Comparison of ENCODE assay signal across 27 cellular contexts in the genomic region with DNA sequence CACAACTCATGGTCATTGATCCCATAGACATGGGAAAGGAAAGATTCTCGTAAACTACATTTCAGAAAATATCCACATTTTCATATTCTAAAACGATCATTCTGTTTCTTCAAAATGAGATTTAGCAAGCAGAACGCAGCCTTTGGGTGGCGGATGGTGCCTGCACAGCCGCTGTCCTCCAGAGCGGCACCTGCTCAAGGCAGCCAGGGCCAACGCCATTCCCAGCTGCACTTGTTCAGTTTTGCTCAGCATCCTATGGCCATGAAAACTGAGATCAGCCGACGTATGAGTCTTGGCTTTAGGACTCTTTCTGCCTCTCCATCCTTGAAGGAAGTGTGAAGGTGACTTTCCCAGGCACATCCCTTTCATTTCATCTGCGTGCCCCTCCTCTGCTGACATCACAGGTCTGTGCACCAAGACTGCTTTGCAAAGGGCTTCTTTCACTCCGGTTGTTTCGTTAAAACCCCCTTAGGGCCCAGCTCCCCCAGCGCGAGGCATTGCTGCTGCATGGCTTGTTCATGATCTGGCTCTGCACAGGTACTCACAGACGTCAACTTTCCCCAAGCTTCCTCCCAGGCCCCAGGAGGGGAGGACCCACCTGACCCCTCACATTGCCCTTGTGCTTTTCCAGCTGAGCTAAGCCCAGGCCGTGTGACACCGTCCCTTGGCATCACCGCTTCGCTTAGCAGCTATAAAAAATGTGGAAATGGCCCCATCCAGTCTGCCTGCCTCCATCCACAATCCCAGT. TPM values are rescaled to one million over a fixed set of nuclear protein-coding genes. Genes with fewer than 3 reads are reported as not detected.
DNase-seq lines count a peak whose midpoint lies in the region; ATAC-seq, FAIRE-seq and TF ChIP-seq lines count a peak whose summit lies in the region.
"Had no signal": no experiment of that assay in that cellular context is flagged by ENCODE, and none has a peak within 500 bp of the region (broad histone marks: within the 10 kb centered on the region; RNA-seq: fewer than 3 reads in every experiment).

No MANE protein-coding gene starts in this region.

- no peaks in the 10 kb centered on the region for H3K27me3 ChIP-seq in H1 (replicated peaks in 1 of 4; ENCODE audit: control insufficient read depth in 3 of 4, extremely low read depth in 1 of 4, insufficient read depth in 3 of 4, low read length in 3 of 4)
- H3K27me3 ChIP-seq in trophoblast cell (ENCODE audit: insufficient read depth, low read length): no peaks in the 10 kb centered on the region
- H3K27me3 ChIP-seq: BE2C; BLaER1 treated with 17β-estradiol and CSF1 and Interleukin-3, amounts not matched to agents 10 nM and 100 nM had no signal

- no peak overlapping the region for H3K18ac ChIP-seq in H1 (ENCODE audit: extremely low read depth, low read length)
- no peak overlapping the region for H3K18ac ChIP-seq in trophoblast cell (ENCODE audit: low read length)

- 86% methylated on average over 19 of the region's 19 CpGs; no CpG with 5 or more reads in 1 of the 2 experiments for WGBS in H1 (ENCODE audit: extremely low coverage in 1 of 2, insufficient coverage in 1 of 2, insufficient read length in 1 of 2, insufficient replicate concordance in 2 of 2, low coverage in 1 of 2, low lambda C conversion rate in 2 of 2, missing lambda C conversion rate in 1 of 2), 2 experiments
- WGBS in trophoblast cell (ENCODE audit: extremely low coverage, insufficient coverage, insufficient read length): no CpG with 5 or more reads among the region's 19 CpGs

- TF ChIP-seq CTCF in H1 (IDR thresholded peaks at IDR 0.05; ENCODE audit: control extremely low read depth in 1 of 3, insufficient read depth in 1 of 3, low read depth in 1 of 3, low read length in 3 of 3): no peak

- H4K20me1 ChIP-seq in H1 (replicated peaks in 1 of 2; ENCODE audit: control insufficient read depth in 1 of 2, insufficient read depth in 2 of 2, low read length in 2 of 2): peaks cover 0 to 1% of the 10 kb centered on the region in 2 experiments

- H3K4ac ChIP-seq in H1 (replicated peaks; ENCODE audit: insufficient read length, low read depth, low read length): no peak overlapping the region
- no peak overlapping the region for H3K4ac ChIP-seq in trophoblast cell (ENCODE audit: low read depth, low read length)

- CTCF ChIA-PET in activated CD8-positive, alpha-beta memory T cell treated with anti-CD3 and anti-CD28 coated beads, Interleukin-2, amount 10 ng/mL, durations not matched to agents 7 days and 5 days (lab: Charles Lee): no interaction called here
- CTCF ChIA-PET in H1 (lab: Charles Lee; ENCODE audit: partially characterized antibody): interaction anchor here (0.5 to 1.7 kb wide), 3 partner anchors 13 to 851 kb away, joined by 3 read pairs; no protein-coding TSS in a partner anchor

- no peak for ATAC-seq in activated CD8-positive, alpha-beta memory T cell treated with anti-CD3 and anti-CD28 coated beads, Interleukin-2, amount 10 ng/mL, durations not matched to agents 7 days and 5 days
- no peak for ATAC-seq in HG02970 (IDR thresholded peaks at IDR 0.05; ENCODE audit: low FRiP score, unreplicated experiment)
- ATAC-seq: GM12878, GM23338, HCT116 had no signal

- H3K36me3 ChIP-seq in H1 (ENCODE audit: control insufficient read depth in 2 of 4, insufficient read depth in 4 of 4, low read length in 3 of 4) (no peaks in the 10 kb centered on the region), trophoblast cell (ENCODE audit: control insufficient read depth in 1 of 2, insufficient read depth in 2 of 2, low read length in 2 of 2) (no peaks in the 10 kb centered on the region)
- H3K36me3 ChIP-seq: BE2C had no signal

- no peak overlapping the region for H3K4me2 ChIP-seq in H1 (ENCODE audit: insufficient read depth in 1 of 2, low read depth in 2 of 2, low read length in 2 of 2)
- no peak overlapping the region for H3K4me2 ChIP-seq in trophoblast cell (ENCODE audit: low read length)
- H3K4me2 ChIP-seq: GM23338 had no signal

- H2BK15ac ChIP-seq in H1 (ENCODE audit: low read length): no peak overlapping the region

- H3K27ac Mint-ChIP-seq in activated CD8-positive, alpha-beta memory T cell treated with anti-CD3 and anti-CD28 coated beads, Interleukin-2, amount 10 ng/mL, durations not matched to agents 7 days and 5 days: no peak overlapping the region
- H3K27ac Mint-ChIP-seq: CD4-positive, alpha-beta T cell; CD8-positive, alpha-beta memory T cell; GM23338 had no signal

- H2BK20ac ChIP-seq in H1 (ENCODE audit: low read length): no peak overlapping the region

- no peak overlapping the region for H4K5ac ChIP-seq in H1 (ENCODE audit: insufficient read length, low read depth, low read length)

- TF ChIP-seq RAD21 in H1 (IDR thresholded peaks at IDR 0.05 in 1 of 2, conservative IDR thresholded peaks at IDR 0.05 in 1 of 2; ENCODE audit: low read depth in 2 of 2, low read length in 2 of 2): no peak

- H2BK5ac ChIP-seq in H1 (ENCODE audit: low read depth, low read length): no peak overlapping the region; the same call in 1 of the 2 replicates
- H2BK5ac ChIP-seq in trophoblast cell (ENCODE audit: low read depth, low read length, poor library complexity): no peak overlapping the region

- H4K8ac ChIP-seq in H1 (ENCODE audit: extremely low read depth, insufficient read depth, low read length) (peak overlapping the region; percentile 57; the same call in 1 of the 2 replicates), trophoblast cell (ENCODE audit: low read depth, low read length) (no peak overlapping the region)

- no peak for FAIRE-seq in H1 (lab: Jason Lieb, UNC)
- FAIRE-seq: A204.1, D721Med, GM12878, GM18507, H54 had no signal

- H2BK120ac ChIP-seq in H1 (replicated peaks; ENCODE audit: low read depth, low read length): no peak overlapping the region
- H2BK120ac ChIP-seq in trophoblast cell (ENCODE audit: insufficient read depth, low read length, poor library complexity): no peak overlapping the region

- H2AFZ ChIP-seq in H1 (ENCODE audit: low read length) (no peak overlapping the region), trophoblast cell (ENCODE audit: insufficient read depth, low read length, poor library complexity) (no peak overlapping the region)
- H2AFZ ChIP-seq: GM23338 had no signal

- DNase-seq in activated CD8-positive, alpha-beta memory T cell treated with anti-CD3 and anti-CD28 coated beads, Interleukin-2, amount 10 ng/mL, durations not matched to agents 7 days and 5 days: peak; percentile 22
- no peak for DNase-seq in activated CD8-positive, alpha-beta memory T cell treated with anti-CD3 and anti-CD28 coated beads for 24 hours
- DNase-seq in H1 (ENCODE audit: low read depth in 1 of 2, low spot score in 2 of 2): no peak
- DNase-seq in mesenteric fat pad (ENCODE audit: low spot score): peak; percentile 62
- no peak for DNase-seq in trophoblast cell
- no peak for DNase-seq in HUDEP-2 (lab: John Stamatoyannopoulos, UW; ENCODE audit: unreplicated experiment in 76 of 76)
- DNase-seq in hippocampal formation (lab: John Stamatoyannopoulos, UW): no peak
- DNase-seq: AML-193; BE2C; CD4-positive, alpha-beta T cell; DMS 273 treated with DMSO at 0.1 percent for 48 hours; DMS79; EL; GDM1 had no signal

- POLR2A ChIA-PET in H1 (lab: Charles Lee; ENCODE audit: partially characterized antibody): no interaction called here

- H3K27ac ChIP-seq in H1 (ENCODE audit: low read depth, low read length) (no peak overlapping the region), trophoblast cell (ENCODE audit: low read depth, low read length) (no peak overlapping the region)
- H3K27ac ChIP-seq: 22Rv1 had no signal

- TF ChIP-seq POLR2A in H1 (IDR thresholded peaks at IDR 0.05; ENCODE audit: control extremely low read depth in 1 of 2, low read depth in 2 of 2, low read length in 2 of 2): no peak

- no peaks in the 10 kb centered on the region for H3K79me2 ChIP-seq in H1 (ENCODE audit: control insufficient read depth in 1 of 2, insufficient read depth in 2 of 2, low read length in 2 of 2)
- H3K79me2 ChIP-seq in trophoblast cell (ENCODE audit: control insufficient read depth, insufficient read depth, low read length, poor library complexity): no peaks in the 10 kb centered on the region

- H3K4me1 Mint-ChIP-seq in activated CD8-positive, alpha-beta memory T cell treated with anti-CD3 and anti-CD28 coated beads, Interleukin-2, amount 10 ng/mL, durations not matched to agents 7 days and 5 days: no peaks in the 10 kb centered on the region
- H3K4me1 Mint-ChIP-seq: CD14-positive monocyte; CD8-positive, alpha-beta memory T cell; GM23338 had no signal

- no peaks in the 10 kb centered on the region for H3K23me2 ChIP-seq in H1 (ENCODE audit: low read depth, low read length)

- H3K23ac ChIP-seq in H1 (ENCODE audit: insufficient read length) (no peak overlapping the region), trophoblast cell (ENCODE audit: low read length) (no peak overlapping the region)

- H3K79me1 ChIP-seq in H1 (ENCODE audit: low read depth, low read length): no peaks in the 10 kb centered on the region
- no peaks in the 10 kb centered on the region for H3K79me1 ChIP-seq in trophoblast cell (ENCODE audit: low read length)

- no peak overlapping the region for H3K56ac ChIP-seq in H1 (replicated peaks; ENCODE audit: insufficient read length, low read depth, low read length)

- no peaks in the 10 kb centered on the region for H3K36me3 Mint-ChIP-seq in activated CD8-positive, alpha-beta memory T cell treated with anti-CD3 and anti-CD28 coated beads, Interleukin-2, amount 10 ng/mL, durations not matched to agents 7 days and 5 days
- H3K36me3 Mint-ChIP-seq: CD14-positive monocyte; CD8-positive, alpha-beta memory T cell had no signal

- H4K91ac ChIP-seq in H1 (replicated peaks; ENCODE audit: insufficient read length, low read length): no peak overlapping the region
- no peak overlapping the region for H4K91ac ChIP-seq in trophoblast cell (ENCODE audit: low read depth, low read length)

- H3K9me3 Mint-ChIP-seq in activated CD8-positive, alpha-beta memory T cell treated with anti-CD3 and anti-CD28 coated beads, Interleukin-2, amount 10 ng/mL, durations not matched to agents 7 days and 5 days (ENCODE audit: low read depth): no peaks in the 10 kb centered on the region
- H3K9me3 Mint-ChIP-seq: CD4-positive, alpha-beta T cell had no signal

- no peaks in the 10 kb centered on the region for H3K27me3 Mint-ChIP-seq in activated CD8-positive, alpha-beta memory T cell treated with anti-CD3 and anti-CD28 coated beads, Interleukin-2, amount 10 ng/mL, durations not matched to agents 7 days and 5 days
- H3K27me3 Mint-ChIP-seq: CD4-positive, alpha-beta T cell had no signal

- H2BK12ac ChIP-seq in H1 (ENCODE audit: low read depth, low read length) (no peak overlapping the region), trophoblast cell (ENCODE audit: low read length) (no peak overlapping the region)

- no peak overlapping the region for H3K9ac ChIP-seq in H1 (replicated peaks in 1 of 4; ENCODE audit: extremely low read depth in 1 of 4, low read depth in 3 of 4, low read length in 3 of 4)
- H3K9ac ChIP-seq in trophoblast cell (ENCODE audit: low read length): no peak overlapping the region
- H3K9ac ChIP-seq: BLaER1 treated with 17β-estradiol and CSF1 and Interleukin-3, amounts not matched to agents 10 nM and 100 nM had no signal

- H2AK5ac ChIP-seq in H1 (ENCODE audit: low read depth, low read length): no peak overlapping the region
- no peak overlapping the region for H2AK5ac ChIP-seq in trophoblast cell (ENCODE audit: low read length)

- no peak overlapping the region for H3K4me3 Mint-ChIP-seq in activated CD8-positive, alpha-beta memory T cell treated with anti-CD3 and anti-CD28 coated beads, Interleukin-2, amount 10 ng/mL, durations not matched to agents 7 days and 5 days
- H3K4me3 Mint-ChIP-seq: CD14-positive monocyte; CD4-positive, alpha-beta T cell; CD8-positive, alpha-beta memory T cell; GM23338 had no signal

- H3K4me1 ChIP-seq in H1 (replicated peaks in 1 of 4; ENCODE audit: control insufficient read depth in 3 of 4, insufficient read depth in 4 of 4, low read length in 3 of 4) (no peaks in the 10 kb centered on the region; a peak in 1 of 7 replicates), trophoblast cell (ENCODE audit: control insufficient read depth in 1 of 2, insufficient read depth in 2 of 2, low read length in 2 of 2) (no peaks in the 10 kb centered on the region)
- H3K4me1 ChIP-seq: BE2C had no signal

- no peaks in the 10 kb centered on the region for H3K9me3 ChIP-seq in H1 (ENCODE audit: insufficient read depth in 2 of 2, low read depth in 1 of 2, low read length in 1 of 2)
- peaks cover 2% of the 10 kb centered on the region for H3K9me3 ChIP-seq in trophoblast cell (ENCODE audit: insufficient read depth, low read depth, low read length)
- H3K9me3 ChIP-seq: BE2C had no signal

- no peak overlapping the region for H3K4me3 ChIP-seq in H1 (ENCODE audit: extremely low read depth in 1 of 4, insufficient read depth in 2 of 4, low read depth in 3 of 4, low read length in 4 of 4)
- H3K4me3 ChIP-seq in trophoblast cell (ENCODE audit: low read depth, low read length): peak overlapping the region; percentile 6
- H3K4me3 ChIP-seq: BLaER1 treated with 17β-estradiol and CSF1 and Interleukin-3, amounts not matched to agents 10 nM and 100 nM; GM12878; GM23338 had no signal

- H3K14ac ChIP-seq in H1 (ENCODE audit: insufficient read length) (no peak overlapping the region), trophoblast cell (ENCODE audit: low read length) (no peak overlapping the region)

- no peak overlapping the region for H4K12ac ChIP-seq in trophoblast cell (ENCODE audit: low read depth, low read length)

- TF ChIP-seq EP300 in H1 (IDR thresholded peaks at IDR 0.05; ENCODE audit: borderline replicate concordance in 1 of 2, low read depth in 2 of 2, low read length in 2 of 2): no peak

RNA-seq across cellular contexts. Expression of a gene that starts 37.2 kb away (rescaled TPM):
- under 1 TPM; 0.20 to 0.49 TPM for total RNA-seq in activated CD8-positive, alpha-beta memory T cell treated with anti-CD3 and anti-CD28 coated beads, Interleukin-2, amount 10 ng/mL, durations not matched to agents 7 days and 5 days
- 6.9 and 7.5 TPM in 2 replicates for total RNA-seq in H1 (2021; fragmentation: NEBNext Ultra II Directional; extraction: Animal tissue kit (Norgen Biotek cat#: 25700))
- polyA plus RNA-seq in H1 (2011; rRNA removed): 3.6 and 3.9 TPM in 2 replicates
- 3.9 TPM for polyA plus RNA-seq in H1 (2011; cell fraction: cytosol; rRNA removed)
- polyA plus RNA-seq in H1 (2011; cell fraction: nucleus; rRNA removed): 5.2 TPM
- polyA plus RNA-seq in H1 (2012, experiment 1 of 2): 4.0 to 5.7 TPM (median 4.6 TPM) in 4 replicates
- 5.6 TPM for polyA plus RNA-seq in H1 (2012, experiment 2 of 2)
- polyA plus RNA-seq in H1 (2013, experiment 1 of 2): 6.2 TPM
- polyA plus RNA-seq in H1 (2013, experiment 2 of 2): 7.1 TPM
- polyA minus RNA-seq in H1 (2011; rRNA and poly(A)+ RNA removed): 1.6 and 2.1 TPM in 2 replicates
- polyA minus RNA-seq in H1 (2011; cell fraction: cytosol; rRNA and poly(A)+ RNA removed): 1.1 TPM
- 4.4 TPM for polyA minus RNA-seq in H1 (2011; cell fraction: nucleus; rRNA and poly(A)+ RNA removed)
- total RNA-seq in mesenteric fat pad: not detected
- 6.7 and 7.8 TPM in 2 replicates for polyA plus RNA-seq in trophoblast cell (2013)
- total RNA-seq: GM12878 had no signal
- polyA plus RNA-seq: AG04450, CD14-positive monocyte, GM12878 had no signal

Comparison
In these comparisons a context has a peak if more than half of its experiments do, and no peak if none do; other contexts are left out.
1. DNase-seq: peak in activated CD8-positive, alpha-beta memory T cell treated with anti-CD3 and anti-CD28 coated beads, Interleukin-2, amount 10 ng/mL, durations not matched to agents 7 days and 5 days (single experiment) and mesenteric fat pad (single experiment); none in activated CD8-positive, alpha-beta memory T cell treated with anti-CD3 and anti-CD28 coated beads for 24 hours (single experiment), H1 (0 of 2), trophoblast cell (0 of 2), HUDEP-2 (0 of 76) and hippocampal formation (0 of 2).